ENCODE assay signal across 15 cellular contexts in genomic region chr7:100215895-100216294, GRCh38. TPM values are rescaled to one million over a fixed set of nuclear protein-coding genes. Genes with fewer than 3 reads are reported as not detected.
DNase-seq lines count a peak whose midpoint lies in the region; ATAC-seq and TF ChIP-seq lines count a peak whose summit lies in the region.
"Had no signal": no experiment of that assay in that cellular context is flagged by ENCODE, and none has a peak within 500 bp of the region (broad histone marks: within the 10 kb centered on the region; RNA-seq: fewer than 3 reads in every experiment).

No MANE protein-coding gene starts in this region.

- H3K27me3 ChIP-seq in heart left ventricle, result no peaks in the 10 kb centered on the region
- H3K27me3 ChIP-seq: brain microvascular endothelial cell, upper lobe of left lung had no signal

- no peak overlapping the region for H3K4me3 Mint-ChIP-seq in activated CD8-positive, alpha-beta memory T cell treated with anti-CD3 and anti-CD28 coated beads, Interleukin-2, amount 10 ng/mL, durations not matched to agents 7 days and 5 days
- H3K4me3 Mint-ChIP-seq in stimulated activated naive B cell treated with anti-CD40 and anti-IgM and Interleukin-4, amounts not matched to agents 10 μg/mL and 1 μg/mL and 100 μg/mL, for 72 hours, result no peak overlapping the region
- H3K4me3 Mint-ChIP-seq: nephron progenitor cell had no signal

- no peaks in the 10 kb centered on the region for H3K9me3 Mint-ChIP-seq in activated CD8-positive, alpha-beta memory T cell treated with anti-CD3 and anti-CD28 coated beads, Interleukin-2, amount 10 ng/mL, durations not matched to agents 7 days and 5 days (ENCODE audit: low read depth)
- H3K9me3 Mint-ChIP-seq in stimulated activated naive B cell treated with anti-CD40 and anti-IgM and Interleukin-4, amounts not matched to agents 10 μg/mL and 1 μg/mL and 100 μg/mL, for 72 hours, result no peaks in the 10 kb centered on the region
- H3K9me3 Mint-ChIP-seq: nephron progenitor cell had no signal

- no peak for DNase-seq in activated CD8-positive, alpha-beta memory T cell treated with anti-CD3 and anti-CD28 coated beads, Interleukin-2, amount 10 ng/mL, durations not matched to agents 7 days and 5 days
- no peak for DNase-seq in activated CD8-positive, alpha-beta memory T cell treated with anti-CD3 and anti-CD28 coated beads, Interleukin-2, amount 50 U/mL, for 4 hours
- DNase-seq in amniotic epithelial cell (ENCODE audit: low read depth), result peak; percentile 3
- peak in 4 of 5 donors; percentile 30 to 71 (median 48) for DNase-seq in heart left ventricle
- DNase-seq in stimulated activated naive B cell treated with anti-CD40 and anti-IgM and Interleukin-4, amounts not matched to agents 10 μg/mL and 1 μg/mL and 100 μg/mL, for 72 hours, result no peak
- DNase-seq in H4 (ENCODE audit: low spot score), result no peak
- no peak for DNase-seq in NCI-H1436 (lab: John Stamatoyannopoulos, UW)
- no peak for DNase-seq in LoVo (ENCODE audit: low spot score)
- DNase-seq: brain microvascular endothelial cell, MM.1S, nephron progenitor cell, upper lobe of left lung had no signal

- no peak for TF ChIP-seq CTCF in heart left ventricle (IDR thresholded peaks at IDR 0.05)

- no peak for TF ChIP-seq POLR2A in heart left ventricle (IDR thresholded peaks at IDR 0.05)

- WGBS in heart left ventricle, 4 donors, result 21 to 34% (median 26%) methylated on average over 6 of the region's 6 CpGs

- H3K27ac ChIP-seq in heart left ventricle, result peak overlapping the region in 2 of 12 donors; percentile 4 to 7
- H3K27ac ChIP-seq: brain microvascular endothelial cell, upper lobe of left lung had no signal

- no peaks in the 10 kb centered on the region for H3K27me3 Mint-ChIP-seq in activated CD8-positive, alpha-beta memory T cell treated with anti-CD3 and anti-CD28 coated beads, Interleukin-2, amount 10 ng/mL, durations not matched to agents 7 days and 5 days
- H3K27me3 Mint-ChIP-seq in stimulated activated naive B cell treated with anti-CD40 and anti-IgM and Interleukin-4, amounts not matched to agents 10 μg/mL and 1 μg/mL and 100 μg/mL, for 72 hours, result no peaks in the 10 kb centered on the region

- peak overlapping the region; percentile 28 for H3K27ac Mint-ChIP-seq in activated CD8-positive, alpha-beta memory T cell treated with anti-CD3 and anti-CD28 coated beads, Interleukin-2, amount 10 ng/mL, durations not matched to agents 7 days and 5 days
- H3K27ac Mint-ChIP-seq in stimulated activated naive B cell treated with anti-CD40 and anti-IgM and Interleukin-4, amounts not matched to agents 10 μg/mL and 1 μg/mL and 100 μg/mL, for 72 hours, result peak overlapping the region; percentile 59
- H3K27ac Mint-ChIP-seq: nephron progenitor cell had no signal

- intact Hi-C loops in heart left ventricle (cut with DNase I), result loop anchor here in 9 of 10 donors (2.0 to 10.0 kb wide), 5 partner anchors 79 to 221 kb away; no protein-coding TSS in a partner anchor

- H3K9me3 ChIP-seq in heart left ventricle, result no peaks in the 10 kb centered on the region
- H3K9me3 ChIP-seq: upper lobe of left lung had no signal

- peaks cover 19% of the 10 kb centered on the region for H3K36me3 Mint-ChIP-seq in activated CD8-positive, alpha-beta memory T cell treated with anti-CD3 and anti-CD28 coated beads, Interleukin-2, amount 10 ng/mL, durations not matched to agents 7 days and 5 days
- peaks cover 17 to 36% of the 10 kb centered on the region in 2 donors for H3K36me3 Mint-ChIP-seq in stimulated activated naive B cell treated with anti-CD40 and anti-IgM and Interleukin-4, amounts not matched to agents 10 μg/mL and 1 μg/mL and 100 μg/mL, for 72 hours

- H3K4me3 ChIP-seq in heart left ventricle, result no peak overlapping the region
- H3K4me3 ChIP-seq: upper lobe of left lung had no signal

- no peak for ATAC-seq in activated CD8-positive, alpha-beta memory T cell treated with anti-CD3 and anti-CD28 coated beads, Interleukin-2, amount 10 ng/mL, durations not matched to agents 7 days and 5 days
- peak; percentile 59 to 71 (median 64) for ATAC-seq in heart left ventricle
- ATAC-seq in stimulated activated naive B cell treated with anti-CD40 and anti-IgM and Interleukin-4, amounts not matched to agents 10 μg/mL and 1 μg/mL and 100 μg/mL, for 72 hours (replicated peaks), result no peak

- peaks cover 51% of the 10 kb centered on the region for H3K4me1 Mint-ChIP-seq in activated CD8-positive, alpha-beta memory T cell treated with anti-CD3 and anti-CD28 coated beads, Interleukin-2, amount 10 ng/mL, durations not matched to agents 7 days and 5 days
- H3K4me1 Mint-ChIP-seq in stimulated activated naive B cell treated with anti-CD40 and anti-IgM and Interleukin-4, amounts not matched to agents 10 μg/mL and 1 μg/mL and 100 μg/mL, for 72 hours, result peaks cover 50 to 87% of the 10 kb centered on the region in 2 donors

- H3K4me1 ChIP-seq in heart left ventricle, result peaks cover 0 to 13% (median 0%) of the 10 kb centered on the region in 12 donors
- H3K4me1 ChIP-seq: upper lobe of left lung had no signal

- no peaks in the 10 kb centered on the region for H3K36me3 ChIP-seq in heart left ventricle
- H3K36me3 ChIP-seq: brain microvascular endothelial cell had no signal

- CTCF ChIA-PET in activated CD8-positive, alpha-beta memory T cell treated with anti-CD3 and anti-CD28 coated beads, Interleukin-2, amount 10 ng/mL, durations not matched to agents 7 days and 5 days (lab: Charles Lee), result interaction anchor here (0.6 to 5.0 kb wide), 6 partner anchors 7 to 84 kb away, joined by 3 to 51 read pairs (median 12); partner anchors contain the start of gene TRAPPC14

RNA-seq across cellular contexts. Expression of gene PVRIG, which starts 3.9 kb away (rescaled TPM):
- 10 to 100 TPM; 45.2 to 63.2 TPM for total RNA-seq in activated CD8-positive, alpha-beta memory T cell treated with anti-CD3 and anti-CD28 coated beads, Interleukin-2, amount 10 ng/mL, durations not matched to agents 7 days and 5 days
- 1 to 10 TPM in 1 of 9 donors, under 1 TPM in 2, not detected in 6; 0.63 to 2.7 (median 0.97) TPM for total RNA-seq in heart left ventricle
- under 1 TPM; 0.08 to 0.11 TPM for polyA plus RNA-seq in heart left ventricle
- not detected in 2 replicates for total RNA-seq in H4 (2014; rRNA removed; shearing (Covaris generic))
- total RNA-seq: Daoy, epithelial cell of proximal tubule, NCI-H460 had no signal

RNA-seq across cellular contexts. Expression of gene STAG3, which starts 38.2 kb away (rescaled TPM):
- 10 to 100 TPM in 1 of 2 experiments, 1 to 10 TPM in 1; 8.1 to 20.2 TPM for total RNA-seq in activated CD8-positive, alpha-beta memory T cell treated with anti-CD3 and anti-CD28 coated beads, Interleukin-2, amount 10 ng/mL, durations not matched to agents 7 days and 5 days
- 1 to 10 TPM in 2 of 9 donors, under 1 TPM in 6, not detected in 1; 0.09 to 1.3 (median 0.58) TPM for total RNA-seq in heart left ventricle
- polyA plus RNA-seq in heart left ventricle, result under 1 TPM; 0.11 to 0.88 TPM
- total RNA-seq in H4 (2014; rRNA removed; shearing (Covaris generic)), result 0.35 TPM in 1 of 2 replicates, not detected in the other

RNA-seq across cellular contexts. Expression of gene GPC2, which starts 38.7 kb away (rescaled TPM):
- total RNA-seq in activated CD8-positive, alpha-beta memory T cell treated with anti-CD3 and anti-CD28 coated beads, Interleukin-2, amount 10 ng/mL, durations not matched to agents 7 days and 5 days, result 1 to 10 TPM; 2.9 to 6.2 TPM
- total RNA-seq in heart left ventricle, result 1 to 10 TPM in 2 of 9 donors, under 1 TPM in 5, not detected in 2; 0.27 to 1.1 (median 0.50) TPM
- polyA plus RNA-seq in heart left ventricle, result under 1 TPM; 0.50 to 0.76 TPM
- 0.95 and 3.6 TPM in 2 replicates for total RNA-seq in H4 (2014; rRNA removed; shearing (Covaris generic))

RNA-seq across cellular contexts. Expression of gene GAL3ST4, which starts 47.5 kb away (rescaled TPM):
- total RNA-seq in activated CD8-positive, alpha-beta memory T cell treated with anti-CD3 and anti-CD28 coated beads, Interleukin-2, amount 10 ng/mL, durations not matched to agents 7 days and 5 days, result 1 to 10 TPM in 1 of 2 experiments, under 1 TPM in 1; 0.61 to 1.4 TPM
- total RNA-seq in heart left ventricle, result 1 to 10 TPM in 7 of 9 donors, under 1 TPM in 2; 0.67 to 9.0 (median 1.6) TPM
- polyA plus RNA-seq in heart left ventricle, result 1 to 10 TPM in 1 of 2 donors, under 1 TPM in 1; 0.80 to 1.3 TPM
- 0.33 and 0.62 TPM in 2 replicates for total RNA-seq in H4 (2014; rRNA removed; shearing (Covaris generic))

RNA-seq across cellular contexts. Expression of gene TRAPPC14, which starts 57.4 kb away (rescaled TPM):
- total RNA-seq in activated CD8-positive, alpha-beta memory T cell treated with anti-CD3 and anti-CD28 coated beads, Interleukin-2, amount 10 ng/mL, durations not matched to agents 7 days and 5 days, result 10 to 100 TPM; 36.8 to 43.5 TPM
- total RNA-seq in heart left ventricle, result 10 to 100 TPM in 2 of 9 donors, 1 to 10 TPM in 7; 4.0 to 14.9 (median 7.4) TPM
- polyA plus RNA-seq in heart left ventricle, result 1 to 10 TPM; 6.2 to 9.2 TPM
- total RNA-seq in H4 (2014; rRNA removed; shearing (Covaris generic)), result 7.7 and 8.0 TPM in 2 replicates

Comparison
In these comparisons a context has a peak if more than half of its experiments do, and no peak if none do; other contexts are left out.
1. ATAC-seq: peak in heart left ventricle (4 of 4); none in activated CD8-positive, alpha-beta memory T cell treated with anti-CD3 and anti-CD28 coated beads, Interleukin-2, amount 10 ng/mL, durations not matched to agents 7 days and 5 days (single experiment) and stimulated activated naive B cell treated with anti-CD40 and anti-IgM and Interleukin-4, amounts not matched to agents 10 μg/mL and 1 μg/mL and 100 μg/mL, for 72 hours (0 of 2).
2. DNase-seq: peak in amniotic epithelial cell (single experiment) and heart left ventricle (4 of 5); none in activated CD8-positive, alpha-beta memory T cell treated with anti-CD3 and anti-CD28 coated beads, Interleukin-2, amount 10 ng/mL, durations not matched to agents 7 days and 5 days (single experiment), activated CD8-positive, alpha-beta memory T cell treated with anti-CD3 and anti-CD28 coated beads, Interleukin-2, amount 50 U/mL, for 4 hours (single experiment), stimulated activated naive B cell treated with anti-CD40 and anti-IgM and Interleukin-4, amounts not matched to agents 10 μg/mL and 1 μg/mL and 100 μg/mL, for 72 hours (single experiment), H4 (single experiment), NCI-H1436 (single experiment) and LoVo (single experiment).
3. RNA of gene PVRIG, which starts 3.9 kb away (total RNA-seq): 45.2 to 63.2 TPM in activated CD8-positive, alpha-beta memory T cell treated with anti-CD3 and anti-CD28 coated beads, Interleukin-2, amount 10 ng/mL, durations not matched to agents 7 days and 5 days; 0.63 to 2.7 TPM in heart left ventricle and not detected in H4; every median in the first group is over 10 times any median in the second.